ENCODE assay signal across 15 cellular contexts in genomic region chr11:5923427-5923776, GRCh38. TPM values are rescaled to one million over a fixed set of nuclear protein-coding genes. Genes with fewer than 3 reads are reported as not detected.
DNase-seq lines count a peak whose midpoint lies in the region; ATAC-seq and TF ChIP-seq lines count a peak whose summit lies in the region.
"Had no signal": no experiment of that assay in that cellular context is flagged by ENCODE, and none has a peak within 500 bp of the region (broad histone marks: within the 10 kb centered on the region; RNA-seq: fewer than 3 reads in every experiment).

No MANE protein-coding gene starts in this region.

- no peaks in the 10 kb centered on the region for H3K27me3 ChIP-seq in foreskin keratinocyte

- peak; percentile 17 to 27 for ATAC-seq in activated CD4-positive, CD25-positive, alpha-beta regulatory T cell treated with anti-CD3 and anti-CD28 coated beads, Interleukin-2, amount 50 U/mL, for 24 hours
- ATAC-seq in GM21786 (IDR thresholded peaks at IDR 0.05; ENCODE audit: unreplicated experiment) (peak; percentile 59), HG03095 (IDR thresholded peaks at IDR 0.05; ENCODE audit: unreplicated experiment) (peak; percentile 41), foreskin keratinocyte (peak; percentile 2), esophagus mucosa (no peak)
- ATAC-seq: T-cell had no signal

- peak overlapping the region; percentile 24 for H3K27ac ChIP-seq in foreskin keratinocyte
- H3K27ac ChIP-seq: 22Rv1 had no signal

- H3K4me1 ChIP-seq in foreskin keratinocyte: no peaks in the 10 kb centered on the region

- no peak for TF ChIP-seq CTCF in foreskin keratinocyte (conservative IDR thresholded peaks at IDR 0.05)

- DNase-seq in activated CD4-positive, CD25-positive, alpha-beta regulatory T cell treated with anti-CD3 and anti-CD28 coated beads, Interleukin-2, amount 50 U/mL, for 72 hours: no peak
- DNase-seq in foreskin keratinocyte: no peak
- no peak for DNase-seq in foreskin melanocyte
- no peak for DNase-seq in NCI-H510A treated with DMSO at 0.1 percent for 48 hours (lab: John Stamatoyannopoulos, UW)
- DNase-seq: activated naive CD4-positive, alpha-beta T cell treated with anti-CD3 and anti-CD28 coated beads, Interleukin-2, amount 10 ng/mL, durations not matched to agents 7 days and 5 days; caudate nucleus; T-cell had no signal

RNA-seq across cellular contexts. Expression of gene OR56A3, which starts 18.6 kb away (rescaled TPM):
- total RNA-seq in foreskin keratinocyte (not detected in 2 replicates), esophagus mucosa (not detected)
- polyA plus RNA-seq in foreskin keratinocyte: not detected in 2 replicates
- total RNA-seq: activated CD4-positive, alpha-beta memory T cell treated with anti-CD3 and anti-CD28 coated beads for 36 hours; endothelial cell of umbilical vein; lung; T-cell had no signal
- polyA plus RNA-seq: endothelial cell of umbilical vein, lung had no signal

RNA-seq across cellular contexts. Expression of gene OR52E5, which starts 30.4 kb away (rescaled TPM):
- not detected in 2 replicates for total RNA-seq in foreskin keratinocyte
- polyA plus RNA-seq in foreskin keratinocyte: not detected in 2 replicates
- not detected for total RNA-seq in esophagus mucosa
- total RNA-seq: activated CD4-positive, alpha-beta memory T cell treated with anti-CD3 and anti-CD28 coated beads for 36 hours; endothelial cell of umbilical vein; lung; T-cell had no signal
- polyA plus RNA-seq: endothelial cell of umbilical vein, lung had no signal

RNA-seq across cellular contexts. Expression of gene OR52E4, which starts 43.0 kb away (rescaled TPM):
- not detected in 2 replicates for total RNA-seq in foreskin keratinocyte
- polyA plus RNA-seq in foreskin keratinocyte: not detected in 2 replicates
- not detected for total RNA-seq in esophagus mucosa
- total RNA-seq: activated CD4-positive, alpha-beta memory T cell treated with anti-CD3 and anti-CD28 coated beads for 36 hours; endothelial cell of umbilical vein; lung; T-cell had no signal
- polyA plus RNA-seq: endothelial cell of umbilical vein, lung had no signal

RNA-seq across cellular contexts. Expression of gene OR56A5, which starts 44.9 kb away (rescaled TPM):
- total RNA-seq in foreskin keratinocyte (not detected in 2 replicates), esophagus mucosa (not detected)
- polyA plus RNA-seq in foreskin keratinocyte: not detected in 2 replicates
- total RNA-seq: activated CD4-positive, alpha-beta memory T cell treated with anti-CD3 and anti-CD28 coated beads for 36 hours; endothelial cell of umbilical vein; lung; T-cell had no signal
- polyA plus RNA-seq: endothelial cell of umbilical vein, lung had no signal
